ENCODE assay signal across 16 cellular contexts in the genomic region with DNA sequence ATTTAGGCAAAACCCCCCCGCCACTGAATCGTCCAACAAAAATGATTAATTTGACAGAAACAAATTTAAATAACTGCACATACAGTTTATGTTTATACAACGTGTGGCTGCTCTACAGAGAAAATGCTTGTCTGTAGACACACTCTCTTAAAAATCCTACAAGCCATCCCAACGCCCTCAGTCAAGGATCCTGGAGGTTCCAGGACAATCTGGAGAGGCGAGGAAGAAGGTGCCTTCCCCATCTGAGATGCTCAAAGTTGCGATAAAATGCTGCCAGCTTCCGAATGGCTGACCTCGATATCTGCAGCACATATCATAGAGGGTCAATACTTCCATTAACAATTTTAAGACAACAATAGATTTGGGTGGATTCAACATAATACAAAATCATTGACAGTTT. TPM values are rescaled to one million over a fixed set of nuclear protein-coding genes. Genes with fewer than 3 reads are reported as not detected.
DNase-seq lines count a peak whose midpoint lies in the region; ATAC-seq, FAIRE-seq and TF ChIP-seq lines count a peak whose summit lies in the region.
"Had no signal": no experiment of that assay in that cellular context is flagged by ENCODE, and none has a peak within 500 bp of the region (broad histone marks: within the 10 kb centered on the region; RNA-seq: fewer than 3 reads in every experiment).

No MANE protein-coding gene starts in this region.

- intact Hi-C loops in PC-3 (cut with micrococcal nuclease), result no loop called here
- intact Hi-C loops in endothelial cell of umbilical vein (cut with micrococcal nuclease), result no loop called here
- intact Hi-C loops in vagina (cut with DNase I), result no loop called here
- intact Hi-C loops in mucosa of descending colon (cut with DNase I, micrococcal nuclease), result no loop called here

- H3K9ac ChIP-seq in PC-3 (ENCODE audit: low read length) (no peak overlapping the region), endothelial cell of umbilical vein (replicated peaks; ENCODE audit: extremely low read depth, insufficient read depth, low read length) (no peak overlapping the region)

- H3K4me2 ChIP-seq in PC-3 (ENCODE audit: low read length) (no peak overlapping the region), endothelial cell of umbilical vein (ENCODE audit: insufficient read depth, low read length) (no peak overlapping the region)
- H3K4me2 ChIP-seq: A549 had no signal

- H4K20me1 ChIP-seq in PC-3 (ENCODE audit: low read length) (peaks cover 42% of the 10 kb centered on the region), endothelial cell of umbilical vein (replicated peaks; ENCODE audit: control insufficient read depth, extremely low read depth, insufficient read depth, low read length) (no peaks in the 10 kb centered on the region)

- no peaks in the 10 kb centered on the region for H3K27me3 ChIP-seq in PC-3 (ENCODE audit: low read length)
- no peaks in the 10 kb centered on the region for H3K27me3 ChIP-seq in endothelial cell of umbilical vein (ENCODE audit: control insufficient read depth in 2 of 2, insufficient read depth in 2 of 2, low read length in 2 of 2)
- no peaks in the 10 kb centered on the region for H3K27me3 ChIP-seq in vagina

- no peaks in the 10 kb centered on the region for H3F3A ChIP-seq in PC-3 (ENCODE audit: low read length, unreplicated experiment)

- peaks cover 18% of the 10 kb centered on the region for H3K36me3 Mint-ChIP-seq in activated naive CD4-positive, alpha-beta T cell treated with anti-CD3 and anti-CD28 coated beads, Interleukin-2, amount 50 U/mL, for 24 hours

- CTCF ChIA-PET in PC-3 (lab: Charles Lee) (no interaction called here), endothelial cell of umbilical vein (lab: Charles Lee) (interaction anchor here (0.7 kb wide), 1 partner anchor 548 kb away, joined by 3 read pairs; no protein-coding TSS in a partner anchor)

- peaks cover 48% of the 10 kb centered on the region for H3K4me1 Mint-ChIP-seq in activated naive CD4-positive, alpha-beta T cell treated with anti-CD3 and anti-CD28 coated beads, Interleukin-2, amount 50 U/mL, for 24 hours

- H3K9me3 Mint-ChIP-seq in activated naive CD4-positive, alpha-beta T cell treated with anti-CD3 and anti-CD28 coated beads, Interleukin-2, amount 50 U/mL, for 24 hours, result no peaks in the 10 kb centered on the region
- H3K9me3 Mint-ChIP-seq: HFFc6 had no signal

- H3K27ac Mint-ChIP-seq in activated naive CD4-positive, alpha-beta T cell treated with anti-CD3 and anti-CD28 coated beads, Interleukin-2, amount 50 U/mL, for 24 hours, result peak overlapping the region; percentile 43
- H3K27ac Mint-ChIP-seq: HFFc6 had no signal

- dilution Hi-C loops in endothelial cell of umbilical vein (cut with MboI; ENCODE audit: extremely low pct_ligation_motif_present, low sequenced_read_pairs), result no loop called here

- H3K9me1 ChIP-seq in endothelial cell of umbilical vein (replicated peaks; ENCODE audit: control insufficient read depth, extremely low read depth, insufficient read depth, low read length), result no peaks in the 10 kb centered on the region

- no peak for DNase-seq in activated naive CD4-positive, alpha-beta T cell (lab: John Stamatoyannopoulos, UW)
- DNase-seq in PC-3 (no peak), endothelial cell of umbilical vein (ENCODE audit: low read depth, low spot score) (no peak), vagina (ENCODE audit: extremely low spot score in 2 of 2) (peak; percentile 3 to 49), KBM-7 (no peak), NCI-H2227 treated with DMSO at 0.1 percent for 48 hours (lab: John Stamatoyannopoulos, UW) (no peak), mucosa of descending colon (no peak)
- DNase-seq: HFFc6, KG1, NCI-H1092 treated with DMSO at 0.1 percent for 48 hours, NCI-H1694 treated with DMSO at 0.1 percent for 48 hours, NCI-H446 treated with DMSO at 0.1 percent for 48 hours, NCI-H774 had no signal

- POLR2A ChIA-PET in PC-3 (lab: Charles Lee; ENCODE audit: unreplicated experiment), result interaction anchor here (0.7 kb wide), 1 partner anchor 322 kb away, joined by 4 read pairs; no protein-coding TSS in a partner anchor
- POLR2A ChIA-PET in endothelial cell of umbilical vein (lab: Charles Lee), result no interaction called here

- no peaks in the 10 kb centered on the region for H3K9me2 ChIP-seq in PC-3 (replicated peaks; ENCODE audit: low read length)

- no peak for TF ChIP-seq CTCF in PC-3 (conservative IDR thresholded peaks at IDR 0.05; ENCODE audit: low read depth, low read length)
- TF ChIP-seq CTCF in endothelial cell of umbilical vein (IDR thresholded peaks at IDR 0.05; ENCODE audit: extremely low read depth in 1 of 2, insufficient read depth in 1 of 2, low read depth in 1 of 2, low read length in 2 of 2), result no peak
- TF ChIP-seq CTCF in vagina (IDR thresholded peaks at IDR 0.05), result no peak
- no peak for TF ChIP-seq CTCF in mucosa of descending colon (IDR thresholded peaks at IDR 0.05)

- TF ChIP-seq POLR2A in endothelial cell of umbilical vein (IDR thresholded peaks at IDR 0.05; ENCODE audit: low read depth, low read length) (no peak), vagina (IDR thresholded peaks at IDR 0.05) (no peak)

- H3K4me3 ChIP-seq in PC-3 (ENCODE audit: low read length) (no peak overlapping the region), endothelial cell of umbilical vein (replicated peaks in 1 of 3; ENCODE audit: insufficient read depth in 1 of 3, low read depth in 1 of 3, low read length in 3 of 3) (no peak overlapping the region), vagina (no peak overlapping the region), mucosa of descending colon (no peak overlapping the region)
- H3K4me3 ChIP-seq: A549 had no signal

- H3K36me3 ChIP-seq in PC-3 (ENCODE audit: low read depth, low read length) (peaks cover 72% of the 10 kb centered on the region), endothelial cell of umbilical vein (ENCODE audit: control insufficient read depth in 2 of 2, extremely low read depth in 1 of 2, insufficient read depth in 2 of 2, low read length in 2 of 2) (peaks cover 11 to 15% of the 10 kb centered on the region in 2 experiments), vagina (peaks cover 0 to 64% of the 10 kb centered on the region in 2 donors), mucosa of descending colon (ENCODE audit: low read depth) (no peaks in the 10 kb centered on the region)

- BruUV-seq in PC-3 (replicated peaks; lab: Mats Ljungman, UMichigan) (TSS peak; percentile 4), endothelial cell of umbilical vein (replicated peaks; lab: Mats Ljungman, UMichigan) (TSS peak; percentile 12)

- no peak overlapping the region for H3K4me3 Mint-ChIP-seq in activated naive CD4-positive, alpha-beta T cell treated with anti-CD3 and anti-CD28 coated beads, Interleukin-2, amount 50 U/mL, for 24 hours
- H3K4me3 Mint-ChIP-seq: HFFc6 had no signal

- FAIRE-seq in endothelial cell of umbilical vein (lab: Jason Lieb, UNC), result no peak
- FAIRE-seq: A549, H1 had no signal

- H3K79me2 ChIP-seq in PC-3 (ENCODE audit: low read length) (peaks cover 61% of the 10 kb centered on the region), endothelial cell of umbilical vein (ENCODE audit: control insufficient read depth, insufficient read depth, low read length) (peaks cover 22% of the 10 kb centered on the region)

- H3K27ac ChIP-seq in PC-3 (ENCODE audit: low read length) (no peak overlapping the region), endothelial cell of umbilical vein (ENCODE audit: insufficient read depth, low read depth, low read length) (no peak overlapping the region), vagina (no peak overlapping the region)
- H3K27ac ChIP-seq: A549 had no signal

- ATAC-seq in PC-3, result no peak
- ATAC-seq in mucosa of descending colon, result no peak
- ATAC-seq: A549 had no signal

- H3K4me1 ChIP-seq in PC-3 (ENCODE audit: insufficient read depth, low read length) (no peaks in the 10 kb centered on the region), endothelial cell of umbilical vein (ENCODE audit: control insufficient read depth, extremely low read depth, insufficient read depth, low read length) (no peaks in the 10 kb centered on the region), vagina (peaks cover 13% of the 10 kb centered on the region), mucosa of descending colon (ENCODE audit: low read depth) (no peaks in the 10 kb centered on the region)
- H3K4me1 ChIP-seq: A549 had no signal

- in situ Hi-C loops in KBM-7 (cut with MboI; ENCODE audit: low pct_unique_long_range_greater_than_20kb, low sequenced_read_pairs), result loop anchor here (25.0 kb wide), 1 partner anchor 494 kb away; the partner anchor contains the start of gene BCAS1

- H3K27me3 Mint-ChIP-seq in activated naive CD4-positive, alpha-beta T cell treated with anti-CD3 and anti-CD28 coated beads, Interleukin-2, amount 50 U/mL, for 24 hours, result no peaks in the 10 kb centered on the region

- H2AFZ ChIP-seq in PC-3 (ENCODE audit: low read length) (no peak overlapping the region), endothelial cell of umbilical vein (ENCODE audit: low read depth, low read length) (no peak overlapping the region)

- H3K9me3 ChIP-seq in PC-3 (ENCODE audit: low read length) (no peaks in the 10 kb centered on the region), endothelial cell of umbilical vein (replicated peaks; ENCODE audit: control insufficient read depth, insufficient read depth, low read length) (no peaks in the 10 kb centered on the region), vagina (no peaks in the 10 kb centered on the region), mucosa of descending colon (no peaks in the 10 kb centered on the region)
- H3K9me3 ChIP-seq: A549 had no signal

TF ChIP-seq in endothelial cell of umbilical vein, 7 proteins besides CTCF, POLR2A, EP300 and RAD21:
- TF ChIP-seq JUN (IDR thresholded peaks at IDR 0.05; ENCODE audit: borderline replicate concordance, insufficient read depth, insufficient read length, low read depth) (no peak), EZH2 (IDR thresholded peaks at IDR 0.05; ENCODE audit: borderline replicate concordance, low read depth, low read length, severe bottlenecking) (no peak)

RNA-seq across cellular contexts. Expression of gene ZNF217, which starts 25.3 kb away (rescaled TPM):
- total RNA-seq in PC-3 (2014; rRNA removed) (45.6 and 55.5 TPM in 2 replicates), endothelial cell of umbilical vein (31.7 and 32.1 TPM in 2 replicates), vagina (30.4 TPM), mucosa of descending colon (10 to 100 TPM; 38.9 to 79.8 (median 78.2) TPM)
- polyA plus RNA-seq in endothelial cell of umbilical vein, result 3.7 and 5.8 TPM in 2 replicates
- polyA plus RNA-seq in endothelial cell of umbilical vein (2011; cell fraction: cytosol; rRNA removed), result 5.3 and 5.5 TPM in 2 replicates
- polyA plus RNA-seq in endothelial cell of umbilical vein (2011; cell fraction: nucleus; rRNA removed), result 11.8 and 13.8 TPM in 2 replicates
- 15.4 and 17.4 TPM in 2 replicates for polyA plus RNA-seq in endothelial cell of umbilical vein (2012)
- polyA minus RNA-seq in endothelial cell of umbilical vein, result 24.0 and 24.4 TPM in 2 replicates
- 8.3 TPM for polyA minus RNA-seq in endothelial cell of umbilical vein (2011; cell fraction: cytosol; rRNA and poly(A)+ RNA removed)
- polyA minus RNA-seq in endothelial cell of umbilical vein (2011; cell fraction: nucleus; rRNA and poly(A)+ RNA removed), result 15.6 and 23.5 TPM in 2 replicates

Comparison
In these comparisons a context has a peak if more than half of its experiments do, and no peak if none do; other contexts are left out.
1. DNase-seq: peak in vagina (2 of 2); none in activated naive CD4-positive, alpha-beta T cell (0 of 4), PC-3 (single experiment), endothelial cell of umbilical vein (single experiment), KBM-7 (single experiment), NCI-H2227 treated with DMSO at 0.1 percent for 48 hours (single experiment) and mucosa of descending colon (0 of 3).